ENCODE assay signal across 16 cellular contexts in genomic region chr15:66007663-66008262, GRCh38.
DNase-seq lines count a peak whose midpoint lies in the region; TF ChIP-seq lines count a peak whose summit lies in the region.
"Had no signal": no experiment of that assay in that cellular context is flagged by ENCODE, and none has a peak within 500 bp of the region (broad histone marks: within the 10 kb centered on the region; RNA-seq: fewer than 3 reads in every experiment).

No MANE protein-coding gene starts in this region.

- H4K20me1 ChIP-seq in H9 (ENCODE audit: control insufficient read depth, insufficient read depth, insufficient read length) = no peaks in the 10 kb centered on the region

- H3K56ac ChIP-seq in H9 (ENCODE audit: insufficient read length, low read depth, low read length) = no peak overlapping the region

- H3K79me2 ChIP-seq in H9 (ENCODE audit: insufficient read depth, low read length) = no peaks in the 10 kb centered on the region

- H3K9ac ChIP-seq in H9 (ENCODE audit: extremely low read depth, insufficient read length, low read length) = no peak overlapping the region

- H3K36me3 Mint-ChIP-seq in activated naive CD4-positive, alpha-beta T cell treated with anti-CD3 and anti-CD28 coated beads, Interleukin-2, amount 10 ng/mL, durations not matched to agents 7 days and 5 days = no peaks in the 10 kb centered on the region
- no peaks in the 10 kb centered on the region for H3K36me3 Mint-ChIP-seq in H9 (ENCODE audit: insufficient read depth in 1 of 3, low read depth in 3 of 3)

- H3T11ph ChIP-seq in H9 (ENCODE audit: low read length) = no peak overlapping the region

- peak; percentile 31 for DNase-seq in activated naive CD4-positive, alpha-beta T cell treated with anti-CD3 and anti-CD28 coated beads, Interleukin-2, amount 10 ng/mL, durations not matched to agents 7 days and 5 days
- DNase-seq in activated naive CD4-positive, alpha-beta T cell treated with Interleukin-2 at 50 U/mL for 16 hours = no peak
- no peak for DNase-seq in H9
- peak; percentile 40 for DNase-seq in SK-MEL-5 (ENCODE audit: low read depth, low spot score)
- DNase-seq in stimulated activated CD8-positive, alpha-beta memory T cell treated with anti-CD3 and anti-CD28 coated beads, Interleukin-4, amount 100 ng/mL, for 48 hours = peak; percentile 45
- no peak for DNase-seq in NCI-H2081 treated with DMSO at 0.1 percent for 48 hours (lab: John Stamatoyannopoulos, UW)
- no peak for DNase-seq in NCI-H146 (lab: John Stamatoyannopoulos, UW)
- no peak for DNase-seq in NCI-H526 (lab: John Stamatoyannopoulos, UW)
- DNase-seq: activated T-cell treated with anti-CD3 and anti-CD28 coated beads, Interleukin-2, amount 50 U/mL, for 1 hour; DMS79; erythroblast; IMR-90; NCI-H2081; NK-92 treated with Interleukin-12 subunit alpha and Interleukin-12 subunit beta, amount 100 ng/mL, for 24 hours had no signal

- H4K91ac ChIP-seq in H9 (ENCODE audit: insufficient read length, low read depth, low read length) = no peak overlapping the region

- H3K27ac Mint-ChIP-seq in activated naive CD4-positive, alpha-beta T cell treated with anti-CD3 and anti-CD28 coated beads, Interleukin-2, amount 10 ng/mL, durations not matched to agents 7 days and 5 days = no peak overlapping the region
- no peak overlapping the region for H3K27ac Mint-ChIP-seq in H9
- H3K27ac Mint-ChIP-seq: progenitor cell of endocrine pancreas had no signal

- H3K4me3 Mint-ChIP-seq in activated naive CD4-positive, alpha-beta T cell treated with anti-CD3 and anti-CD28 coated beads, Interleukin-2, amount 10 ng/mL, durations not matched to agents 7 days and 5 days = no peak overlapping the region
- no peak overlapping the region for H3K4me3 Mint-ChIP-seq in H9

- H3K27ac ChIP-seq in H9 (ENCODE audit: insufficient read length, low read depth, low read length) = no peak overlapping the region
- H3K27ac ChIP-seq: SK-N-MC had no signal

- TF ChIP-seq CTCF in H9 (conservative IDR thresholded peaks at IDR 0.05) = peak; percentile 67

- H3K9me3 Mint-ChIP-seq in activated naive CD4-positive, alpha-beta T cell treated with anti-CD3 and anti-CD28 coated beads, Interleukin-2, amount 10 ng/mL, durations not matched to agents 7 days and 5 days = no peaks in the 10 kb centered on the region
- no peaks in the 10 kb centered on the region for H3K9me3 Mint-ChIP-seq in H9

- H3K23me2 ChIP-seq in H9 (ENCODE audit: insufficient read length, low read depth, low read length, poor library complexity, severe bottlenecking) = no peaks in the 10 kb centered on the region

- H2BK20ac ChIP-seq in H9 (ENCODE audit: low read depth, low read length, poor library complexity, severe bottlenecking) = no peak overlapping the region

- no peak overlapping the region for H2AK5ac ChIP-seq in H9 (ENCODE audit: insufficient read length, low read length)

- no peaks in the 10 kb centered on the region for H3K79me1 ChIP-seq in H9 (ENCODE audit: insufficient read depth, low read depth, low read length, poor library complexity, severe bottlenecking)

- H3K18ac ChIP-seq in H9 (ENCODE audit: insufficient read length, low read depth, low read length) = no peak overlapping the region

- H3K23ac ChIP-seq in H9 (ENCODE audit: insufficient read length, low read depth, low read length) = no peak overlapping the region

- peaks cover 2% of the 10 kb centered on the region for H3K27me3 Mint-ChIP-seq in activated naive CD4-positive, alpha-beta T cell treated with anti-CD3 and anti-CD28 coated beads, Interleukin-2, amount 10 ng/mL, durations not matched to agents 7 days and 5 days
- H3K27me3 Mint-ChIP-seq in H9 (ENCODE audit: low read depth) = peaks cover 6% of the 10 kb centered on the region

- no peak overlapping the region for H4K5ac ChIP-seq in H9 (ENCODE audit: insufficient read length, low read depth, low read length)

- H3K9me3 ChIP-seq in H9 (ENCODE audit: control insufficient read depth, low read depth, low read length) = no peaks in the 10 kb centered on the region

- no peak overlapping the region for H2AFZ ChIP-seq in H9 (ENCODE audit: low read length)

- H2BK120ac ChIP-seq in H9 (ENCODE audit: low read depth, low read length, poor library complexity, severe bottlenecking) = no peak overlapping the region

- H3K27me3 ChIP-seq in H9 (ENCODE audit: insufficient read depth, low read length) = no peaks in the 10 kb centered on the region

- no peak overlapping the region for H2BK15ac ChIP-seq in H9 (ENCODE audit: low read depth, low read length)

- no peak overlapping the region for H3K14ac ChIP-seq in H9 (ENCODE audit: insufficient read depth, low read length)

- in situ Hi-C loops in SK-MEL-5 (cut with HindIII; ENCODE audit: low pct_unique_long_range_greater_than_20kb, low sequenced_read_pairs) = no loop called here

- CTCF ChIA-PET in activated naive CD4-positive, alpha-beta T cell treated with anti-CD3 and anti-CD28 coated beads, Interleukin-2, amount 10 ng/mL, durations not matched to agents 7 days and 5 days (lab: Charles Lee) = no interaction called here

- H3K4me2 ChIP-seq in H9 (ENCODE audit: insufficient read depth, insufficient read length, low read length) = no peak overlapping the region

- H2BK5ac ChIP-seq in H9 (ENCODE audit: insufficient read length, low read length) = no peak overlapping the region

- no peak overlapping the region for H4K8ac ChIP-seq in H9 (replicated peaks; ENCODE audit: insufficient read length, low read depth, low read length)

- no peaks in the 10 kb centered on the region for H3K4me1 Mint-ChIP-seq in activated naive CD4-positive, alpha-beta T cell treated with anti-CD3 and anti-CD28 coated beads, Interleukin-2, amount 10 ng/mL, durations not matched to agents 7 days and 5 days
- peaks cover 2 to 13% of the 10 kb centered on the region in 2 experiments; a peak in 3 of 4 replicates for H3K4me1 Mint-ChIP-seq in H9

- H2BK12ac ChIP-seq in H9 (ENCODE audit: insufficient read length, low read depth, low read length) = no peak overlapping the region

- no peak overlapping the region for H3K4ac ChIP-seq in H9 (ENCODE audit: low read depth, low read length)

- H3K4me1 ChIP-seq in H9 (ENCODE audit: insufficient read depth, low read length) = no peaks in the 10 kb centered on the region

Comparison
In these comparisons a context has a peak if more than half of its experiments do, and no peak if none do; other contexts are left out.
1. DNase-seq: peak in activated naive CD4-positive, alpha-beta T cell treated with anti-CD3 and anti-CD28 coated beads, Interleukin-2, amount 10 ng/mL, durations not matched to agents 7 days and 5 days (single experiment), SK-MEL-5 (single experiment) and stimulated activated CD8-positive, alpha-beta memory T cell treated with anti-CD3 and anti-CD28 coated beads, Interleukin-4, amount 100 ng/mL, for 48 hours (single experiment); none in activated naive CD4-positive, alpha-beta T cell treated with Interleukin-2 at 50 U/mL for 16 hours (single experiment), H9 (single experiment), NCI-H2081 treated with DMSO at 0.1 percent for 48 hours (single experiment), NCI-H146 (single experiment) and NCI-H526 (0 of 2).